18 cellular contexts compared by ENCODE assay signal in genomic region chr14:101474563-101475467, GRCh38.
DNase-seq lines count a peak whose midpoint lies in the region; ATAC-seq lines count a peak whose summit lies in the region.
"Had no signal": no experiment of that assay in that cellular context is flagged by ENCODE, and none has a peak within 500 bp of the region (broad histone marks: within the 10 kb centered on the region; RNA-seq: fewer than 3 reads in every experiment).

No MANE protein-coding gene starts in this region.

- no peak overlapping the region for H2BK120ac ChIP-seq in mesenchymal stem cell (ENCODE audit: low read depth, low read length)

- H3K4me1 ChIP-seq in mesenchymal stem cell (ENCODE audit: control insufficient read depth, insufficient read depth, low read depth, low read length): no peaks in the 10 kb centered on the region

- H2BK12ac ChIP-seq in mesenchymal stem cell (ENCODE audit: low read length in 2 of 2): no peak overlapping the region

- peak overlapping the region; percentile 39 for H3K27ac Mint-ChIP-seq in stimulated activated naive B cell treated with anti-CD40 and anti-IgM and Interleukin-4, amounts not matched to agents 10 μg/mL and 1 μg/mL and 100 μg/mL, for 72 hours
- H3K27ac Mint-ChIP-seq: activated naive CD8-positive, alpha-beta T cell had no signal

- H2BK5ac ChIP-seq in mesenchymal stem cell (ENCODE audit: low read depth, low read length, poor library complexity, severe bottlenecking): no peak overlapping the region

- H3K9me3 Mint-ChIP-seq in stimulated activated naive B cell treated with anti-CD40 and anti-IgM and Interleukin-4, amounts not matched to agents 10 μg/mL and 1 μg/mL and 100 μg/mL, for 72 hours: peaks cover 3% of the 10 kb centered on the region in 2 donors

- peak overlapping the region in 1 of 2 experiments; percentile 35 for H3K4me3 ChIP-seq in mesenchymal stem cell (ENCODE audit: insufficient read depth in 1 of 2, low read depth in 1 of 2, low read length in 2 of 2)
- H3K4me3 ChIP-seq: cardiac muscle cell had no signal

- H3K4ac ChIP-seq in mesenchymal stem cell (ENCODE audit: low read depth in 1 of 2, low read length in 2 of 2): no peak overlapping the region

- H3K36me3 ChIP-seq in mesenchymal stem cell (ENCODE audit: control insufficient read depth in 1 of 2, insufficient read depth in 2 of 2, low read depth in 1 of 2, low read length in 2 of 2): no peaks in the 10 kb centered on the region
- H3K36me3 ChIP-seq: cardiac muscle cell had no signal

- no peak overlapping the region for H3K23ac ChIP-seq in mesenchymal stem cell (ENCODE audit: low read length in 2 of 2)

- H3K4me2 ChIP-seq in mesenchymal stem cell (ENCODE audit: low read length, poor library complexity, severe bottlenecking): no peak overlapping the region

- no peak overlapping the region for H3K27ac ChIP-seq in mesenchymal stem cell (ENCODE audit: low read length, poor library complexity, severe bottlenecking)
- H3K27ac ChIP-seq: cardiac muscle cell had no signal

- no peaks in the 10 kb centered on the region for H3K4me1 Mint-ChIP-seq in stimulated activated naive B cell treated with anti-CD40 and anti-IgM and Interleukin-4, amounts not matched to agents 10 μg/mL and 1 μg/mL and 100 μg/mL, for 72 hours
- H3K4me1 Mint-ChIP-seq: naive thymus-derived CD4-positive, alpha-beta T cell had no signal

- H3K9me3 ChIP-seq in mesenchymal stem cell (ENCODE audit: control insufficient read depth, low read length): no peaks in the 10 kb centered on the region

- peaks cover 15 to 16% of the 10 kb centered on the region in 2 donors for H3K27me3 Mint-ChIP-seq in stimulated activated naive B cell treated with anti-CD40 and anti-IgM and Interleukin-4, amounts not matched to agents 10 μg/mL and 1 μg/mL and 100 μg/mL, for 72 hours

- peak overlapping the region; percentile 27 for H3K9ac ChIP-seq in mesenchymal stem cell (ENCODE audit: low read length)

- no peak overlapping the region for H2BK15ac ChIP-seq in mesenchymal stem cell (ENCODE audit: low read depth, poor library complexity, severe bottlenecking)

- H4K91ac ChIP-seq in mesenchymal stem cell (ENCODE audit: low read length): no peak overlapping the region

- H2AFZ ChIP-seq in mesenchymal stem cell (ENCODE audit: low read depth, low read length): no peak overlapping the region

- 76% methylated on average over 18 of the region's 21 CpGs for WGBS in mesenchymal stem cell

- no peaks in the 10 kb centered on the region for H3K79me1 ChIP-seq in mesenchymal stem cell (replicated peaks; ENCODE audit: low read length, poor library complexity, severe bottlenecking)

- H3K36me3 Mint-ChIP-seq in stimulated activated naive B cell treated with anti-CD40 and anti-IgM and Interleukin-4, amounts not matched to agents 10 μg/mL and 1 μg/mL and 100 μg/mL, for 72 hours: no peaks in the 10 kb centered on the region
- H3K36me3 Mint-ChIP-seq: activated naive CD8-positive, alpha-beta T cell; naive thymus-derived CD4-positive, alpha-beta T cell had no signal

- H4K8ac ChIP-seq in mesenchymal stem cell (ENCODE audit: low read length): no peak overlapping the region

- H3K18ac ChIP-seq in mesenchymal stem cell (ENCODE audit: low read depth in 1 of 2, low read length in 2 of 2): no peak overlapping the region

- ATAC-seq in stimulated activated naive B cell treated with anti-CD40 and anti-IgM and Interleukin-4, amounts not matched to agents 10 μg/mL and 1 μg/mL and 100 μg/mL, for 72 hours (replicated peaks): no peak
- ATAC-seq: naive thymus-derived CD4-positive, alpha-beta T cell had no signal

- H3K4me3 Mint-ChIP-seq in stimulated activated naive B cell treated with anti-CD40 and anti-IgM and Interleukin-4, amounts not matched to agents 10 μg/mL and 1 μg/mL and 100 μg/mL, for 72 hours: no peak overlapping the region
- H3K4me3 Mint-ChIP-seq: activated naive CD8-positive, alpha-beta T cell had no signal

- no peak overlapping the region for H2AK5ac ChIP-seq in mesenchymal stem cell (ENCODE audit: low read length, severe bottlenecking)

- no peak overlapping the region for H3K14ac ChIP-seq in mesenchymal stem cell (ENCODE audit: low read length in 2 of 2)

- H3K27me3 ChIP-seq in mesenchymal stem cell (ENCODE audit: control insufficient read depth in 1 of 2, insufficient read depth in 1 of 2, low read length in 2 of 2): peaks cover 21% of the 10 kb centered on the region in 2 experiments
- H3K27me3 ChIP-seq: cardiac muscle cell had no signal

- peak; percentile 21 for DNase-seq in D341Med (ENCODE audit: low spot score)
- peak; percentile 53 for DNase-seq in brain pericyte (ENCODE audit: low read depth, low spot score)
- DNase-seq in mesenchymal stem cell: no peak
- DNase-seq in stimulated activated naive B cell treated with anti-CD40 and anti-IgM and Interleukin-4, amounts not matched to agents 10 μg/mL and 1 μg/mL and 100 μg/mL, for 72 hours: no peak
- no peak for DNase-seq in NCI-H524 treated with DMSO at 0.1 percent for 48 hours (lab: John Stamatoyannopoulos, UW)
- DNase-seq in stimulated activated CD4-positive, alpha-beta T cell treated with anti-CD3 and anti-CD28 coated beads, Interleukin-12 subunit alpha, Interleukin-12 subunit beta, amount 100 ng/mL, for 4 hours: no peak
- DNase-seq in CD1c-positive myeloid dendritic cell (ENCODE audit: extremely low spot score): no peak
- DNase-seq in stimulated activated CD4-positive, alpha-beta T cell treated with anti-CD3 and anti-CD28 coated beads, Interleukin-4, amount 100 ng/mL, for 4 hours: no peak
- DNase-seq: foreskin melanocyte; GDM1; naive thymus-derived CD4-positive, alpha-beta T cell; NCI-H1417; NK-92 treated with Interleukin-12 subunit alpha and Interleukin-12 subunit beta, amount 100 ng/mL, for 24 hours; Right ventricle myocardium superior; stimulated activated CD4-positive, alpha-beta T cell treated with anti-CD3 and anti-CD28 coated beads, Interleukin-4, amount 100 ng/mL, for 1 hour; T-helper 2 cell had no signal

Comparison
In these comparisons a context has a peak if more than half of its experiments do, and no peak if none do; other contexts are left out.
1. DNase-seq: peak in D341Med (single experiment) and brain pericyte (single experiment); none in mesenchymal stem cell (single experiment), stimulated activated naive B cell treated with anti-CD40 and anti-IgM and Interleukin-4, amounts not matched to agents 10 μg/mL and 1 μg/mL and 100 μg/mL, for 72 hours (single experiment), NCI-H524 treated with DMSO at 0.1 percent for 48 hours (single experiment), stimulated activated CD4-positive, alpha-beta T cell treated with anti-CD3 and anti-CD28 coated beads, Interleukin-12 subunit alpha, Interleukin-12 subunit beta, amount 100 ng/mL, for 4 hours (single experiment), CD1c-positive myeloid dendritic cell (single experiment) and stimulated activated CD4-positive, alpha-beta T cell treated with anti-CD3 and anti-CD28 coated beads, Interleukin-4, amount 100 ng/mL, for 4 hours (0 of 2).